Comparison of ENCODE assay signal across 18 cellular contexts in the genomic region with DNA sequence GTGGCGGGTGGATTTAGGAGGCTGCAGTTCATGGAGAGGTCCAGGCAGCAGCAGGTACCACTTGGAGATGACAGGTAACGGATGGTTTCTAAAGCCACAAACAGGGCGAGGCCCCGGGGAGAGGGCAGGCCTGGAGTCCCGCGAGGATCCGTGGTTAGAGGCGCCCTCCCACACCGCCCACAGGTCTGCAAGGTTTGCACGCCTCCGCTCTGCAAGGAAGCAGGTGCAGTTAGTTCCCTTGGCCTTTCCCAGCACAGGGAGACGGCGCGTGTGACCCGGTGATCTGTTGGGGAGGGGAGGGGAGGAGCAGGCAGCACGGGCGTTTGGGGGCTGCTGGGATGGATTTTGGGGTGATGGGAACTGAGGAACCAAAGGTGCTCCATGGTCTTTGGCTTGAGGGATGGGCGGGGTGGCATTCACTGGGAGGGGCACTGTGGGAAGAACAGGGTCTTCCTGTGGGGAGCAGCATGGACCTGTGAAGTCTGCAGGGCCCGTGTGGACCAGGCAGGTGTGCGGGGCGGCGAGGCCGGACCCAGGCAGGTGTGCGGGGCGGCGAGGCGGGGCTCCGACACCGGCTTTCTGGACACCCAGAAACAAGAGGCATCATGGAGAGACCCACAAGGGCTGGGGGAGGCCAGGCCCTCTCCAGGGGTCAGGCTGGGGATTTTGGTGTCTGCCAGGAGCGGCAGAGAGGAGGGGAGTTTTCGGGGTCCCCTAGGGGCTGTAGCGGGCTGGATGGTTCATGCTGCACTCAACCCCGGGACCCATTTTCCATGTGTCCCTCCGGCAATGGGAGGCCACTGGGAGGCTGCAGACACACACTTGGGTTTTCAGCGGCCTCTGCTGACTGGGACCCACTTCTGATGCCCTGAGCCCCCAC. TPM values are rescaled to one million over a fixed set of nuclear protein-coding genes. Genes with fewer than 3 reads are reported as not detected.
DNase-seq lines count a peak whose midpoint lies in the region; ATAC-seq, FAIRE-seq and TF ChIP-seq lines count a peak whose summit lies in the region.
"Had no signal": no experiment of that assay in that cellular context is flagged by ENCODE, and none has a peak within 500 bp of the region (broad histone marks: within the 10 kb centered on the region; RNA-seq: fewer than 3 reads in every experiment).

No MANE protein-coding gene starts in this region.

- H3K4me3 ChIP-seq in kidney (ENCODE audit: low read length in 2 of 2), result no peak overlapping the region
- H3K4me3 ChIP-seq: colonic mucosa, left lung, sigmoid colon had no signal

- H3K27me3 Mint-ChIP-seq in activated CD4-positive, alpha-beta T cell treated with anti-CD3 and anti-CD28 coated beads, Interleukin-2, amount 10 ng/mL, durations not matched to agents 7 days and 5 days, result peaks cover 2% of the 10 kb centered on the region
- H3K27me3 Mint-ChIP-seq in T-cell, result peaks cover 0 to 8% of the 10 kb centered on the region in 2 donors

- peak; percentile 50 for DNase-seq in activated CD4-positive, alpha-beta T cell treated with anti-CD3 and anti-CD28 coated beads, Interleukin-2, amount 10 ng/mL, durations not matched to agents 7 days and 5 days
- no peak for DNase-seq in activated CD4-positive, alpha-beta T cell treated with anti-CD3 and anti-CD28 coated beads for 48 hours
- DNase-seq in COLO668 (lab: John Stamatoyannopoulos, UW; ENCODE audit: unreplicated experiment), result peak; percentile 12
- DNase-seq in T-cell, result no peak
- DNase-seq in kidney, result peak; percentile 56
- DNase-seq in activated CD4-positive, CD25-positive, alpha-beta regulatory T cell treated with anti-CD3 and anti-CD28 coated beads, Interleukin-2, amount 50 U/mL, for 72 hours, result no peak
- no peak for DNase-seq in GDM1 (lab: John Stamatoyannopoulos, UW)
- DNase-seq in NCI-H345 (lab: John Stamatoyannopoulos, UW), result no peak
- DNase-seq: ACHN, colonic mucosa, HFFc6, NCI-H1694, NCI-H524, sigmoid colon, substantia nigra had no signal

- peak overlapping the region; percentile 30 for H3K4me3 Mint-ChIP-seq in activated CD4-positive, alpha-beta T cell treated with anti-CD3 and anti-CD28 coated beads, Interleukin-2, amount 10 ng/mL, durations not matched to agents 7 days and 5 days
- peak overlapping the region in 1 of 3 donors; percentile 68 for H3K4me3 Mint-ChIP-seq in T-cell
- H3K4me3 Mint-ChIP-seq: HFFc6 had no signal

- H3K9me3 Mint-ChIP-seq in activated CD4-positive, alpha-beta T cell treated with anti-CD3 and anti-CD28 coated beads, Interleukin-2, amount 10 ng/mL, durations not matched to agents 7 days and 5 days, result no peaks in the 10 kb centered on the region
- H3K9me3 Mint-ChIP-seq in T-cell, result no peaks in the 10 kb centered on the region
- H3K9me3 Mint-ChIP-seq: CD8-positive, alpha-beta memory T cell; HFFc6 had no signal

- H3K27ac ChIP-seq in kidney (ENCODE audit: low read depth in 2 of 2, low read length in 2 of 2), result no peak overlapping the region
- H3K27ac ChIP-seq: colonic mucosa, left lung, sigmoid colon had no signal

- no peaks in the 10 kb centered on the region for H3K4me1 ChIP-seq in kidney (ENCODE audit: control insufficient read depth in 1 of 2, insufficient read depth in 1 of 2, low read depth in 1 of 2, low read length in 2 of 2)
- H3K4me1 ChIP-seq: colonic mucosa, left lung, sigmoid colon had no signal

- no peaks in the 10 kb centered on the region for H3K36me3 ChIP-seq in kidney (ENCODE audit: control insufficient read depth in 1 of 2, insufficient read depth in 2 of 2, low read length in 2 of 2)
- H3K36me3 ChIP-seq: colonic mucosa, left lung, sigmoid colon had no signal

- no peaks in the 10 kb centered on the region for H3K9me3 ChIP-seq in kidney (ENCODE audit: control insufficient read depth in 1 of 2, low read length in 2 of 2)
- H3K9me3 ChIP-seq: colonic mucosa, left lung, sigmoid colon had no signal

- CTCF ChIA-PET in activated CD4-positive, alpha-beta T cell treated with anti-CD3 and anti-CD28 coated beads, Interleukin-2, amount 10 ng/mL, durations not matched to agents 7 days and 5 days (lab: Charles Lee), result no interaction called here
- CTCF ChIA-PET in T-cell (lab: Charles Lee), result interaction anchor here in 1 of 2 donors (0.6 kb wide), 1 partner anchor 118 kb away, joined by 3 read pairs; no protein-coding TSS in a partner anchor

- ATAC-seq in T-cell (replicated peaks in 1 of 4), result peak; percentile 22 to 70 (median 56)
- ATAC-seq: left lung had no signal

- no peak for TF ChIP-seq CTCF in kidney (IDR thresholded peaks at IDR 0.05; ENCODE audit: borderline replicate concordance, extremely low read depth, insufficient read depth)

- H3K9ac ChIP-seq in kidney (ENCODE audit: low read length in 2 of 2), result no peak overlapping the region

- H3K4me1 Mint-ChIP-seq in activated CD4-positive, alpha-beta T cell treated with anti-CD3 and anti-CD28 coated beads, Interleukin-2, amount 10 ng/mL, durations not matched to agents 7 days and 5 days, result peaks cover 21% of the 10 kb centered on the region
- peaks cover 22 to 28% (median 24%) of the 10 kb centered on the region in 3 donors for H3K4me1 Mint-ChIP-seq in T-cell

- no peaks in the 10 kb centered on the region for H3K36me3 Mint-ChIP-seq in activated CD4-positive, alpha-beta T cell treated with anti-CD3 and anti-CD28 coated beads, Interleukin-2, amount 10 ng/mL, durations not matched to agents 7 days and 5 days (ENCODE audit: low read depth)
- H3K36me3 Mint-ChIP-seq in T-cell, result no peaks in the 10 kb centered on the region
- H3K36me3 Mint-ChIP-seq: CD8-positive, alpha-beta memory T cell had no signal

- POLR2A ChIA-PET in activated CD4-positive, alpha-beta T cell treated with anti-CD3 and anti-CD28 coated beads, Interleukin-2, amount 10 ng/mL, durations not matched to agents 7 days and 5 days (lab: Charles Lee), result no interaction called here
- POLR2A ChIA-PET in T-cell (lab: Charles Lee), result no interaction called here

- intact Hi-C loops in kidney (cut with DNase I), result no loop called here

- peak overlapping the region; percentile 80 for H3K27ac Mint-ChIP-seq in activated CD4-positive, alpha-beta T cell treated with anti-CD3 and anti-CD28 coated beads, Interleukin-2, amount 10 ng/mL, durations not matched to agents 7 days and 5 days
- H3K27ac Mint-ChIP-seq in T-cell, result no peak overlapping the region
- H3K27ac Mint-ChIP-seq: HFFc6 had no signal

- FAIRE-seq in kidney (lab: Jason Lieb, UNC), result no peak
- FAIRE-seq: frontal cortex had no signal

RNA-seq across cellular contexts. Expression of a gene that starts 29.1 kb away (rescaled TPM):
- total RNA-seq in activated CD4-positive, alpha-beta T cell treated with anti-CD3 and anti-CD28 coated beads, Interleukin-2, amount 10 ng/mL, durations not matched to agents 7 days and 5 days, result 10 to 100 TPM; 28.9 to 32.4 TPM
- total RNA-seq in T-cell, result 10 to 100 TPM; 14.6 to 28.9 (median 26.4) TPM
- total RNA-seq in kidney, result 20.0 TPM
- 22.3 TPM for polyA plus RNA-seq in kidney (ENCODE audit: insufficient read depth, low read depth, low replicate concordance)

RNA-seq across cellular contexts. Expression of a gene that starts 29.3 kb away (rescaled TPM):
- total RNA-seq in activated CD4-positive, alpha-beta T cell treated with anti-CD3 and anti-CD28 coated beads, Interleukin-2, amount 10 ng/mL, durations not matched to agents 7 days and 5 days, result 10 to 100 TPM; 25.2 to 27.5 TPM
- 10 to 100 TPM; 41.9 to 58.6 (median 49.0) TPM for total RNA-seq in T-cell
- 19.6 TPM for total RNA-seq in kidney
- 10.3 TPM for polyA plus RNA-seq in kidney (ENCODE audit: insufficient read depth, low read depth, low replicate concordance)

Comparison
In these comparisons a context has a peak if more than half of its experiments do, and no peak if none do; other contexts are left out.
1. DNase-seq: peak in activated CD4-positive, alpha-beta T cell treated with anti-CD3 and anti-CD28 coated beads, Interleukin-2, amount 10 ng/mL, durations not matched to agents 7 days and 5 days (single experiment), COLO668 (single experiment) and kidney (single experiment); none in activated CD4-positive, alpha-beta T cell treated with anti-CD3 and anti-CD28 coated beads for 48 hours (single experiment), T-cell (0 of 34), activated CD4-positive, CD25-positive, alpha-beta regulatory T cell treated with anti-CD3 and anti-CD28 coated beads, Interleukin-2, amount 50 U/mL, for 72 hours (single experiment), GDM1 (single experiment) and NCI-H345 (single experiment).